Comparison of ENCODE assay signal across 31 cellular contexts in the genomic region with DNA sequence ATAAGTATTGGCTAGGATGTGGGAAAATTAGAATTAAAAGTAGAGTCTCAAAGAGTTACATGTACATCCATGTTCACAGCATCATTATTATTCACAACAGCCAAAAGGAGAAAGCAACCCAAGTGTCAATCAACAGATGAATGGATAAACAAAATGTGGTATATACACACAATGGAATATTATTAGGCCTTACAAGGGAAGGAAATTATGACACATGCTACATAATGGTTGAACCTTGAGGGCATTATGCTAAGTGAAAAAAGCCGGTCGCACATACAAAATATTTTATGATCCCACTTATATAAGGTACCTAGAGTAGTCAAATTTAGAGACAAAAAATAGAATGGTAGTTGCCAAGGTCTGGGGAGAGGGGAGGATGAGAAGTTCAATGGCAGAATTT.
"Had no signal": no experiment of that assay in that cellular context is flagged by ENCODE, and none has a peak within 500 bp of the region (broad histone marks: within the 10 kb centered on the region; RNA-seq: fewer than 3 reads in every experiment).

No MANE protein-coding gene starts in this region.

- H3K27ac Mint-ChIP-seq: activated CD4-positive, alpha-beta memory T cell treated with anti-CD3 and anti-CD28 coated beads for 36 hours; activated CD4-positive, alpha-beta T cell treated with anti-CD3 and anti-CD28 coated beads, Interleukin-2, amount 10 ng/mL, durations not matched to agents 7 days and 5 days; activated CD8-positive, alpha-beta memory T cell treated with anti-CD3 and anti-CD28 coated beads, Interleukin-2, amount 10 ng/mL, durations not matched to agents 7 days and 5 days; activated naive CD8-positive, alpha-beta T cell; activated T-helper 2 cell treated with anti-CD3 and anti-CD28 coated beads, Interferon-gamma antibody, Interleukin-2, Interleukin-4, amounts not matched to agents 10 μg/mL and 5 μg/mL and 100 μg/mL, durations not matched to agents 14 hours and 24 hours and 36 hours; IgD-negative memory B cell; T-helper 2 cell treated with Interferon-gamma antibody and Interleukin-4, amounts not matched to agents 5 μg/mL and 100 μg/mL, for 36 hours had no signal

- H3K27ac ChIP-seq: ascending aorta, cardiac muscle cell, SJCRH30, SK-N-MC had no signal

- FAIRE-seq: TTC549 had no signal

- H3K4me1 Mint-ChIP-seq: central memory CD8-positive, alpha-beta T cell had no signal

- DNase-seq: activated CD4-positive, alpha-beta memory T cell treated with anti-CD3 and anti-CD28 coated beads for 36 hours; activated CD4-positive, alpha-beta T cell treated with anti-CD3 and anti-CD28 coated beads, Interleukin-2, amount 10 ng/mL, durations not matched to agents 7 days and 5 days; activated CD8-positive, alpha-beta memory T cell treated with anti-CD3 and anti-CD28 coated beads for 24 hours; activated CD8-positive, alpha-beta memory T cell treated with anti-CD3 and anti-CD28 coated beads, Interleukin-2, amount 10 ng/mL, durations not matched to agents 7 days and 5 days; activated CD8-positive, alpha-beta memory T cell treated with anti-CD3 and anti-CD28 coated beads, Interleukin-2, amount 50 U/mL, for 48 hours; activated gamma-delta T cell; activated naive CD4-positive, alpha-beta T cell treated with anti-CD3 and anti-CD28 coated beads for 36 hours; activated T-cell treated with anti-CD3 and anti-CD28 coated beads, Interleukin-2, amount 50 U/mL, for 1 hour; amygdala; Karpas-422; KBM-7; MG63; NCI-H1048; NCI-H1105 treated with DMSO at 0.1 percent for 48 hours; NCI-H1436; NCI-H1694; NCI-H1930; NCI-H345; NCI-H524 treated with DMSO at 0.1 percent for 48 hours; SHP77; SJCRH30 had no signal

- ATAC-seq: activated CD8-positive, alpha-beta memory T cell treated with anti-CD3 and anti-CD28 coated beads, Interleukin-2, amount 10 ng/mL, durations not matched to agents 7 days and 5 days; Panc1 had no signal

- H3K4me3 ChIP-seq: ascending aorta, cardiac muscle cell, MG63, SJCRH30, SK-N-MC had no signal

- H3K27me3 ChIP-seq: ascending aorta, cardiac muscle cell, MG63, SJCRH30 had no signal

- H3K36me3 Mint-ChIP-seq: activated naive CD8-positive, alpha-beta T cell; IgD-negative memory B cell had no signal

- H3K4me3 Mint-ChIP-seq: activated CD4-positive, alpha-beta memory T cell treated with anti-CD3 and anti-CD28 coated beads for 36 hours; activated CD4-positive, alpha-beta T cell treated with anti-CD3 and anti-CD28 coated beads, Interleukin-2, amount 10 ng/mL, durations not matched to agents 7 days and 5 days; activated CD8-positive, alpha-beta memory T cell treated with anti-CD3 and anti-CD28 coated beads, Interleukin-2, amount 10 ng/mL, durations not matched to agents 7 days and 5 days; activated naive CD4-positive, alpha-beta T cell treated with anti-CD3 and anti-CD28 coated beads for 36 hours; activated naive CD8-positive, alpha-beta T cell; central memory CD8-positive, alpha-beta T cell; IgD-negative memory B cell; T-helper 2 cell treated with Interferon-gamma antibody and Interleukin-4, amounts not matched to agents 5 μg/mL and 100 μg/mL, for 36 hours had no signal

- H3K9me3 Mint-ChIP-seq: activated CD4-positive, alpha-beta memory T cell treated with anti-CD3 and anti-CD28 coated beads for 36 hours; activated CD4-positive, alpha-beta T cell treated with anti-CD3 and anti-CD28 coated beads, Interleukin-2, amount 10 ng/mL, durations not matched to agents 7 days and 5 days; activated naive CD4-positive, alpha-beta T cell treated with anti-CD3 and anti-CD28 coated beads for 36 hours; activated T-helper 2 cell treated with anti-CD3 and anti-CD28 coated beads, Interferon-gamma antibody, Interleukin-2, Interleukin-4, amounts not matched to agents 10 μg/mL and 5 μg/mL and 100 μg/mL, durations not matched to agents 14 hours and 24 hours and 36 hours; central memory CD8-positive, alpha-beta T cell; IgD-negative memory B cell; T-helper 2 cell treated with Interferon-gamma antibody and Interleukin-4, amounts not matched to agents 5 μg/mL and 100 μg/mL, for 36 hours had no signal

- H3K27me3 Mint-ChIP-seq: activated CD4-positive, alpha-beta memory T cell treated with anti-CD3 and anti-CD28 coated beads for 36 hours; activated CD4-positive, alpha-beta T cell treated with anti-CD3 and anti-CD28 coated beads, Interleukin-2, amount 10 ng/mL, durations not matched to agents 7 days and 5 days; activated CD8-positive, alpha-beta memory T cell treated with anti-CD3 and anti-CD28 coated beads, Interleukin-2, amount 10 ng/mL, durations not matched to agents 7 days and 5 days; activated naive CD8-positive, alpha-beta T cell; central memory CD8-positive, alpha-beta T cell; IgD-negative memory B cell had no signal

- H3K4me1 ChIP-seq: ascending aorta, SJCRH30 had no signal

- H3K9me3 ChIP-seq: ascending aorta, MG63, SJCRH30 had no signal
